In genomic region chr12:115632323-115632722, GRCh38 we compare ENCODE assay signal across 12 cellular contexts.
A peak's percentile ranks its signal among the peaks of the same experiment; 100 is the strongest.
DNase-seq lines count a peak whose midpoint lies in the region; ATAC-seq and TF ChIP-seq lines count a peak whose summit lies in the region.
"Had no signal": no experiment of that assay in that cellular context is flagged by ENCODE, and none has a peak within 500 bp of the region (broad histone marks: within the 10 kb centered on the region; RNA-seq: fewer than 3 reads in every experiment).

No MANE protein-coding gene starts in this region.

- intact Hi-C loops in IMR-90 (cut with micrococcal nuclease), result loop anchor here (2.0 to 5.0 kb wide), 2 partner anchors 950 to 970 kb away; partner anchors contain the start of gene TBX3

- in situ Hi-C loops in Caki2 (cut with HindIII; ENCODE audit: low pct_unique_long_range_greater_than_20kb, low sequenced_read_pairs), result no loop called here
- in situ Hi-C loops in IMR-90 (cut with MboI; ENCODE audit: low sequenced_read_pairs), result loop anchor here (10.0 kb wide), 1 partner anchor 968 kb away; no protein-coding TSS in a partner anchor

- no peaks in the 10 kb centered on the region for H4K20me1 ChIP-seq in IMR-90 (ENCODE audit: insufficient read depth, low read length)

- no peak for TF ChIP-seq POLR2A in IMR-90 (IDR thresholded peaks at IDR 0.05; ENCODE audit: low read depth, low read length)

- H2BK15ac ChIP-seq in IMR-90 (ENCODE audit: low read depth, low read length), result no peak overlapping the region

- H3K14ac ChIP-seq in IMR-90 (replicated peaks; ENCODE audit: low read depth, low read length), result no peak overlapping the region

- H3K4me3 ChIP-seq in IMR-90 (ENCODE audit: insufficient read depth, low read depth, low read length) (no peak overlapping the region), cardiac fibroblast (replicated peaks in 1 of 2; ENCODE audit: low read depth in 2 of 2, low read length in 2 of 2) (no peak overlapping the region), liver (ENCODE audit: low read depth in 1 of 3, low read length in 3 of 3) (no peak overlapping the region)

- no peak overlapping the region for H3K4me2 ChIP-seq in IMR-90 (ENCODE audit: low read depth, low read length)

- H4K91ac ChIP-seq in IMR-90 (ENCODE audit: insufficient read depth, low read depth, low read length), result no peak overlapping the region

- H2BK5ac ChIP-seq in IMR-90 (ENCODE audit: low read depth, low read length, poor library complexity, severe bottlenecking), result no peak overlapping the region

- no peak overlapping the region for H3K9ac ChIP-seq in IMR-90 (ENCODE audit: low read depth, low read length)
- H3K9ac ChIP-seq in liver (ENCODE audit: low read depth in 1 of 2, low read length in 2 of 2), result no peak overlapping the region

- dilution Hi-C loops in IMR-90 (cut with HindIII; ENCODE audit: low sequenced_read_pairs, unreplicated experiment), result no loop called here

- H3K36me3 ChIP-seq in IMR-90 (ENCODE audit: control insufficient read depth, insufficient read depth, low read length) (no peaks in the 10 kb centered on the region), liver (ENCODE audit: control insufficient read depth in 4 of 4, insufficient read depth in 3 of 4, low read depth in 1 of 4, low read length in 3 of 4) (no peaks in the 10 kb centered on the region)

- H3K56ac ChIP-seq in IMR-90 (ENCODE audit: extremely low read depth, insufficient read depth, low read length), result no peak overlapping the region

- H3K27ac ChIP-seq in IMR-90 (ENCODE audit: insufficient read depth, low read length), result no peak overlapping the region
- no peak overlapping the region for H3K27ac ChIP-seq in liver (ENCODE audit: low read depth in 1 of 2, low read length in 2 of 2)

- peak; percentile 52 for TF ChIP-seq RAD21 in IMR-90 (IDR thresholded peaks at IDR 0.05; ENCODE audit: low read length)
- peak; percentile 61 to 65 for TF ChIP-seq RAD21 in liver (IDR thresholded peaks at IDR 0.05)

- no peak overlapping the region for H2AFZ ChIP-seq in IMR-90 (replicated peaks; ENCODE audit: low read length, poor library complexity)

- BruUV-seq in IMR-90 (replicated peaks; lab: Mats Ljungman, UMichigan), result no TSS peak

- H3K9me1 ChIP-seq in IMR-90 (ENCODE audit: insufficient read depth, low read length), result no peaks in the 10 kb centered on the region

- H3K79me1 ChIP-seq in IMR-90 (ENCODE audit: low read depth in 1 of 2, low read length in 2 of 2), result no peaks in the 10 kb centered on the region

- H3K27me3 ChIP-seq in IMR-90 (ENCODE audit: control insufficient read depth, insufficient read depth, low read length), result no peaks in the 10 kb centered on the region; the same call in 1 of the 2 replicates
- no peaks in the 10 kb centered on the region for H3K27me3 ChIP-seq in liver (ENCODE audit: control insufficient read depth in 4 of 4, insufficient read depth in 4 of 4, low read length in 3 of 4)

- CTCF ChIA-PET in IMR-90 (lab: Yijun Ruan, JAX), result no interaction called here

- H2BK120ac ChIP-seq in IMR-90 (ENCODE audit: low read depth, low read length), result no peak overlapping the region

- no peak overlapping the region for H4K5ac ChIP-seq in IMR-90 (ENCODE audit: low read depth, low read length)

- no peak overlapping the region for H3K23ac ChIP-seq in IMR-90 (ENCODE audit: low read depth, low read length)

- no peak overlapping the region for H3K4ac ChIP-seq in IMR-90 (ENCODE audit: low read depth, low read length)

- H4K8ac ChIP-seq in IMR-90 (ENCODE audit: low read depth in 2 of 2, low read length in 2 of 2), result no peak overlapping the region

- H2AK9ac ChIP-seq in IMR-90 (replicated peaks; ENCODE audit: low read depth, low read length, poor library complexity), result no peak overlapping the region

- H2AK5ac ChIP-seq in IMR-90 (ENCODE audit: low read depth, low read length), result no peak overlapping the region

- H3K9me3 ChIP-seq in IMR-90 (ENCODE audit: control insufficient read depth, insufficient read depth, low read length) (no peaks in the 10 kb centered on the region), liver (ENCODE audit: control insufficient read depth in 4 of 4, low read length in 3 of 4) (peaks cover 0 to 2% (median under 1%) of the 10 kb centered on the region in 4 donors)

- no peak overlapping the region for H3K18ac ChIP-seq in IMR-90 (ENCODE audit: low read depth, low read length)

- POLR2A ChIA-PET in IMR-90 (lab: Charles Lee; ENCODE audit: unreplicated experiment), result no interaction called here

- no peak overlapping the region for H2BK20ac ChIP-seq in IMR-90 (ENCODE audit: low read depth, low read length)

- TF ChIP-seq CTCF in IMR-90 (conservative IDR thresholded peaks at IDR 0.05; ENCODE audit: low read depth, low read length) (peak; percentile 36), cardiac fibroblast (IDR thresholded peaks at IDR 0.05; ENCODE audit: low read depth, low read length) (peak; percentile 20), liver (IDR thresholded peaks at IDR 0.05; ENCODE audit: low read depth, low read length, missing input control) (peak; percentile 27)

- DNase-seq in Caki2 (ENCODE audit: low read depth) (peak; percentile 1), IMR-90 (peak; percentile 28), cardiac fibroblast (ENCODE audit: low read depth in 2 of 2) (peak; percentile 14 to 40)
- DNase-seq in central memory CD4-positive, alpha-beta T cell, result no peak
- DNase-seq: activated CD4-positive, CD25-positive, alpha-beta regulatory T cell treated with anti-CD3 and anti-CD28 coated beads, Interleukin-2, amount 50 U/mL, for 72 hours; activated T-cell treated with anti-CD3 and anti-CD28 coated beads, Interleukin-2, amount 50 U/mL, for 48 hours; NCI-H345 had no signal

- no peaks in the 10 kb centered on the region for H3K4me1 ChIP-seq in IMR-90 (ENCODE audit: control insufficient read depth, insufficient read depth, low read length)
- H3K4me1 ChIP-seq in liver (ENCODE audit: control insufficient read depth in 4 of 4, insufficient read depth in 4 of 4, low read length in 3 of 4), result no peaks in the 10 kb centered on the region

- ATAC-seq in IMR-90 (ENCODE audit: low read depth) (no peak), GM21717 (IDR thresholded peaks at IDR 0.05; ENCODE audit: unreplicated experiment) (no peak), HG03469 (IDR thresholded peaks at IDR 0.05; ENCODE audit: unreplicated experiment) (no peak), HG02884 (IDR thresholded peaks at IDR 0.05; ENCODE audit: unreplicated experiment) (no peak)
- ATAC-seq: left lobe of liver had no signal

TF ChIP-seq in IMR-90, 13 proteins besides CTCF, POLR2A, EP300 and RAD21:
- TF ChIP-seq SMC3 (IDR thresholded peaks at IDR 0.05; ENCODE audit: low read depth, low read length), result peak; percentile 46
- TF ChIP-seq NFE2L2 (IDR thresholded peaks at IDR 0.05; ENCODE audit: low read depth, low read length), result no peak
- TF ChIP-seq FOS (IDR thresholded peaks at IDR 0.05; ENCODE audit: low read depth, low read length), result no peak

TF ChIP-seq in liver, 16 proteins besides CTCF, POLR2A, EP300 and RAD21 (continues in another document):
- TF ChIP-seq GABPA (IDR thresholded peaks at IDR 0.05 in 1 of 2, conservative IDR thresholded peaks at IDR 0.05 in 1 of 2), result no peak
- no peak for TF ChIP-seq HNF4A (conservative IDR thresholded peaks at IDR 0.05)
- TF ChIP-seq RXRA (IDR thresholded peaks at IDR 0.05), result no peak
- TF ChIP-seq ZBTB33 (IDR thresholded peaks at IDR 0.05), result no peak
- TF ChIP-seq REST (IDR thresholded peaks at IDR 0.05), result no peak
- TF ChIP-seq HNF4G (IDR thresholded peaks at IDR 0.05), result no peak
- TF ChIP-seq JUND (IDR thresholded peaks at IDR 0.05), result no peak
- TF ChIP-seq, protein P1, sequence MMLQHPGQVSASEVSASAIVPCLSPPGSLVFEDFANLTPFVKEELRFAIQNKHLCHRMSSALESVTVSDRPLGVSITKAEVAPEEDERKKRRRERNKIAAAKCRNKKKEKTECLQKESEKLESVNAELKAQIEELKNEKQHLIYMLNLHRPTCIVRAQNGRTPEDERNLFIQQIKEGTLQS (IDR thresholded peaks at IDR 0.05), result no peak
